Comparison of ENCODE assay signal across 17 cellular contexts in the genomic region with DNA sequence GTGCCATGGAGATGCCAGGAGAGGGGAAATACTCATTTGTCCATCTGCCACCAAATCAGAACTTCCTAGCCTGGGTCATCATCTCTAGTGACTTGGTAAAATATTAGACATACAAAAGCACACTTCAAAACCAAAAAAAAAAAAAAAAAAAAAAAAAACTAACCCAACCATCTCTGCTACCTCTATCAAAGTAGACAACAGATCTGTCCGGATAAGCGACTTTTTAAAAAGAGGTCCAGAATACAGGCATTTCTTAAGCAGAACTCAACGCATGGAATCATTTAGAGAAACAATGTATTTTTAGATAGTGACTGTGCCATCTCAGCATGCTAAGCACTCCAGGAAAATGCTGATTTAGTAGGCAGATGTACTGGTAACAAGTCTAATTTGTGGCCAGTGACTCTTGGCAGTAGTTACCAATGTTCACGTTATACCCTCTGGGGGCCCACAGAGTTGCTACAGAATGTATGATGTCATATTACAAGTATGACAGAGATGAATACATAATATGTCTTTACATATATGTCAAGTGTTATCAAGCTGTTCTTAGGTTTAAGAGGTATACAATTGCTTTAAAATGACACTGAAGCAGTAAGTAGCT.
DNase-seq lines count a peak whose midpoint lies in the region; ATAC-seq and TF ChIP-seq lines count a peak whose summit lies in the region.
"Had no signal": no experiment of that assay in that cellular context is flagged by ENCODE, and none has a peak within 500 bp of the region (broad histone marks: within the 10 kb centered on the region; RNA-seq: fewer than 3 reads in every experiment).

No MANE protein-coding gene starts in this region.

- H3K4me3 Mint-ChIP-seq in type B pancreatic cell (no peak overlapping the region), WTC11 (no peak overlapping the region)

- H3K4me1 Mint-ChIP-seq in type B pancreatic cell (ENCODE audit: unreplicated experiment) (peaks cover 19% of the 10 kb centered on the region), WTC11 (no peaks in the 10 kb centered on the region)

- H3K9me3 Mint-ChIP-seq in type B pancreatic cell (no peaks in the 10 kb centered on the region), WTC11 (no peaks in the 10 kb centered on the region)

- intact Hi-C loops in left ventricle myocardium superior (cut with micrococcal nuclease) (no loop called here), Right ventricle myocardium inferior (cut with DNase I) (loop anchor here (5.0 kb wide), 1 partner anchor 471 kb away; no protein-coding TSS in a partner anchor)

- DNase-seq in left ventricle myocardium superior = no peak
- no peak for DNase-seq in Right ventricle myocardium inferior (ENCODE audit: missing footprints)
- peak; percentile 58 for DNase-seq in NCI-H446 treated with DMSO at 0.1 percent for 48 hours (lab: John Stamatoyannopoulos, UW)
- DNase-seq in fibroblast of gingiva (ENCODE audit: low read depth) = peak; percentile 96
- no peak for DNase-seq in type B pancreatic cell (ENCODE audit: extremely low spot score, unreplicated experiment)
- DNase-seq in WTC11 (ENCODE audit: low spot score) = no peak
- no peak for DNase-seq in SW 1271 (lab: John Stamatoyannopoulos, UW)
- DNase-seq: activated CD4-positive, alpha-beta T cell treated with anti-CD3 and anti-CD28 coated beads for 1 hour; activated naive CD4-positive, alpha-beta T cell; dorsolateral prefrontal cortex; GF-D8; head of caudate nucleus; left lung; MV-4-11; NCI-H774; occipital lobe had no signal

- POLR2A ChIA-PET in WTC11 (lab: Charles Lee) = interaction anchor here (0.7 kb wide), 1 partner anchor 92 kb away, joined by 3 read pairs; no protein-coding TSS in a partner anchor

- no peaks in the 10 kb centered on the region for H3K27me3 Mint-ChIP-seq in type B pancreatic cell
- H3K27me3 Mint-ChIP-seq in WTC11 (ENCODE audit: low read depth) = no peaks in the 10 kb centered on the region

- no peak for TF ChIP-seq CTCF in type B pancreatic cell (conservative IDR thresholded peaks at IDR 0.05)
- no peak for TF ChIP-seq CTCF in WTC11 (IDR thresholded peaks at IDR 0.05)

- peaks cover 18% of the 10 kb centered on the region for H3K36me3 Mint-ChIP-seq in type B pancreatic cell
- peaks cover 16% of the 10 kb centered on the region for H3K36me3 Mint-ChIP-seq in WTC11

- CTCF ChIA-PET in WTC11 (lab: Charles Lee) = interaction anchor here (1.2 to 1.6 kb wide), 3 partner anchors 19 to 34 kb away, joined by 3 to 9 read pairs (median 4); no protein-coding TSS in a partner anchor

- ATAC-seq in left ventricle myocardium superior = peak; percentile 12
- ATAC-seq in Right ventricle myocardium inferior = no peak
- ATAC-seq in GM21360 (IDR thresholded peaks at IDR 0.05; ENCODE audit: unreplicated experiment) = no peak
- ATAC-seq in WTC11 = no peak
- ATAC-seq: left lung had no signal

- H3K27ac Mint-ChIP-seq in type B pancreatic cell = peak overlapping the region; percentile 80
- no peak overlapping the region for H3K27ac Mint-ChIP-seq in WTC11

TF ChIP-seq in WTC11, 78 proteins besides CTCF, POLR2A, EP300 and RAD21:
- no peak for TF ChIP-seq CREM (CRISPR knock-in tag; IDR thresholded peaks at IDR 0.05)
- no peak for TF ChIP-seq ELF4 (CRISPR knock-in tag; IDR thresholded peaks at IDR 0.05; ENCODE audit: low read depth)
- no peak for TF ChIP-seq MYBL2 (CRISPR knock-in tag; IDR thresholded peaks at IDR 0.05)
- TF ChIP-seq NFATC4 (CRISPR knock-in tag; IDR thresholded peaks at IDR 0.05) = no peak
- TF ChIP-seq, protein P1, sequence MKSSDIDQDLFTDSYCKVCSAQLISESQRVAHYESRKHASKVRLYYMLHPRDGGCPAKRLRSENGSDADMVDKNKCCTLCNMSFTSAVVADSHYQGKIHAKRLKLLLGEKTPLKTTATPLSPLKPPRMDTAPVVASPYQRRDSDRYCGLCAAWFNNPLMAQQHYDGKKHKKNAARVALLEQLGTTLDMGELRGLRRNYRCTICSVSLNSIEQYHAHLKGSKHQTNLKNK (CRISPR knock-in tag; IDR thresholded peaks at IDR 0.05) = no peak
- TF ChIP-seq, protein P2, sequence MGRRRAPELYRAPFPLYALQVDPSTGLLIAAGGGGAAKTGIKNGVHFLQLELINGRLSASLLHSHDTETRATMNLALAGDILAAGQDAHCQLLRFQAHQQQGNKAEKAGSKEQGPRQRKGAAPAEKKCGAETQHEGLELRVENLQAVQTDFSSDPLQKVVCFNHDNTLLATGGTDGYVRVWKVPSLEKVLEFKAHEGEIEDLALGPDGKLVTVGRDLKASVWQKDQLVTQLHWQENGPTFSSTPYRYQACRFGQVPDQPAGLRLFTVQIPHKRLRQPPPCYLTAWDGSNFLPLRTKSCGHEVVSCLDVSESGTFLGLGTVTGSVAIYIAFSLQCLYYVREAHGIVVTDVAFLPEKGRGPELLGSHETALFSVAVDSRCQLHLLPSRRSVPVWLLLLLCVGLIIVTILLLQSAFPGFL (CRISPR knock-in tag; IDR thresholded peaks at IDR 0.05; ENCODE audit: borderline replicate concordance) = no peak
- no peak for TF ChIP-seq PRRX2 (CRISPR knock-in tag; IDR thresholded peaks at IDR 0.05)
- TF ChIP-seq CBFB (CRISPR knock-in tag; IDR thresholded peaks at IDR 0.05; ENCODE audit: low read depth) = no peak
- TF ChIP-seq, protein P3, sequence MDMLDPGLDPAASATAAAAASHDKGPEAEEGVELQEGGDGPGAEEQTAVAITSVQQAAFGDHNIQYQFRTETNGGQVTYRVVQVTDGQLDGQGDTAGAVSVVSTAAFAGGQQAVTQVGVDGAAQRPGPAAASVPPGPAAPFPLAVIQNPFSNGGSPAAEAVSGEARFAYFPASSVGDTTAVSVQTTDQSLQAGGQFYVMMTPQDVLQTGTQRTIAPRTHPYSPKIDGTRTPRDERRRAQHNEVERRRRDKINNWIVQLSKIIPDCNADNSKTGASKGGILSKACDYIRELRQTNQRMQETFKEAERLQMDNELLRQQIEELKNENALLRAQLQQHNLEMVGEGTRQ (CRISPR knock-in tag; IDR thresholded peaks at IDR 0.05) = no peak
- TF ChIP-seq, protein P4, sequence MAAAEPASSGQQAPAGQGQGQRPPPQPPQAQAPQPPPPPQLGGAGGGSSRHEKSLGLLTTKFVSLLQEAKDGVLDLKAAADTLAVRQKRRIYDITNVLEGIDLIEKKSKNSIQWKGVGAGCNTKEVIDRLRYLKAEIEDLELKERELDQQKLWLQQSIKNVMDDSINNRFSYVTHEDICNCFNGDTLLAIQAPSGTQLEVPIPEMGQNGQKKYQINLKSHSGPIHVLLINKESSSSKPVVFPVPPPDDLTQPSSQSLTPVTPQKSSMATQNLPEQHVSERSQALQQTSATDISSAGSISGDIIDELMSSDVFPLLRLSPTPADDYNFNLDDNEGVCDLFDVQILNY (CRISPR knock-in tag; IDR thresholded peaks at IDR 0.05) = no peak
- TF ChIP-seq ZNF423 (CRISPR knock-in tag; IDR thresholded peaks at IDR 0.05) = no peak
- no peak for TF ChIP-seq JAZF1 (CRISPR knock-in tag; IDR thresholded peaks at IDR 0.05)
- no peak for TF ChIP-seq ZNF121 (CRISPR knock-in tag; IDR thresholded peaks at IDR 0.05)
- TF ChIP-seq, protein P5, sequence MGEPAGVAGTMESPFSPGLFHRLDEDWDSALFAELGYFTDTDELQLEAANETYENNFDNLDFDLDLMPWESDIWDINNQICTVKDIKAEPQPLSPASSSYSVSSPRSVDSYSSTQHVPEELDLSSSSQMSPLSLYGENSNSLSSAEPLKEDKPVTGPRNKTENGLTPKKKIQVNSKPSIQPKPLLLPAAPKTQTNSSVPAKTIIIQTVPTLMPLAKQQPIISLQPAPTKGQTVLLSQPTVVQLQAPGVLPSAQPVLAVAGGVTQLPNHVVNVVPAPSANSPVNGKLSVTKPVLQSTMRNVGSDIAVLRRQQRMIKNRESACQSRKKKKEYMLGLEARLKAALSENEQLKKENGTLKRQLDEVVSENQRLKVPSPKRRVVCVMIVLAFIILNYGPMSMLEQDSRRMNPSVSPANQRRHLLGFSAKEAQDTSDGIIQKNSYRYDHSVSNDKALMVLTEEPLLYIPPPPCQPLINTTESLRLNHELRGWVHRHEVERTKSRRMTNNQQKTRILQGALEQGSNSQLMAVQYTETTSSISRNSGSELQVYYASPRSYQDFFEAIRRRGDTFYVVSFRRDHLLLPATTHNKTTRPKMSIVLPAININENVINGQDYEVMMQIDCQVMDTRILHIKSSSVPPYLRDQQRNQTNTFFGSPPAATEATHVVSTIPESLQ (CRISPR knock-in tag; IDR thresholded peaks at IDR 0.05) = no peak
- TF ChIP-seq TEAD4 (CRISPR knock-in tag; IDR thresholded peaks at IDR 0.05) = no peak
- TF ChIP-seq, protein P6, sequence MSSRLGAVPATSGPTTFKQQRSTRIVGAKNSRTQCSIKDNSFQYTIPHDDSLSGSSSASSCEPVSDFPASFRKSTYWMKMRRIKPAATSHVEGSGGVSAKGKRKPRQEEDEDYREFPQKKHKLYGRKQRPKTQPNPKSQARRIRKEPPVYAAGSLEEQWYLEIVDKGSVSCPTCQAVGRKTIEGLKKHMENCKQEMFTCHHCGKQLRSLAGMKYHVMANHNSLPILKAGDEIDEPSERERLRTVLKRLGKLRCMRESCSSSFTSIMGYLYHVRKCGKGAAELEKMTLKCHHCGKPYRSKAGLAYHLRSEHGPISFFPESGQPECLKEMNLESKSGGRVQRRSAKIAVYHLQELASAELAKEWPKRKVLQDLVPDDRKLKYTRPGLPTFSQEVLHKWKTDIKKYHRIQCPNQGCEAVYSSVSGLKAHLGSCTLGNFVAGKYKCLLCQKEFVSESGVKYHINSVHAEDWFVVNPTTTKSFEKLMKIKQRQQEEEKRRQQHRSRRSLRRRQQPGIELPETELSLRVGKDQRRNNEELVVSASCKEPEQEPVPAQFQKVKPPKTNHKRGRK (CRISPR knock-in tag; IDR thresholded peaks at IDR 0.05; ENCODE audit: borderline replicate concordance) = no peak
- no peak for TF ChIP-seq GTF2I (CRISPR knock-in tag; conservative IDR thresholded peaks at IDR 0.05)
- no peak for TF ChIP-seq ZNF138 (CRISPR knock-in tag; conservative IDR thresholded peaks at IDR 0.05)
- no peak for TF ChIP-seq ESRRA (CRISPR knock-in tag; IDR thresholded peaks at IDR 0.05; ENCODE audit: borderline replicate concordance)
- TF ChIP-seq HMGA2 (CRISPR knock-in tag; IDR thresholded peaks at IDR 0.05) = no peak

Comparison
In these comparisons a context has a peak if more than half of its experiments do, and no peak if none do; other contexts are left out.
1. DNase-seq: peak in NCI-H446 treated with DMSO at 0.1 percent for 48 hours (single experiment) and fibroblast of gingiva (single experiment); none in left ventricle myocardium superior (single experiment), Right ventricle myocardium inferior (single experiment), type B pancreatic cell (single experiment), WTC11 (single experiment) and SW 1271 (0 of 2).